15 cellular contexts compared by ENCODE assay signal in genomic region chr3:48267782-48268181, GRCh38. TPM values are rescaled to one million over a fixed set of nuclear protein-coding genes. Genes with fewer than 3 reads are reported as not detected.
A peak's percentile ranks its signal among the peaks of the same experiment; 100 is the strongest.
DNase-seq lines count a peak whose midpoint lies in the region; TF ChIP-seq lines count a peak whose summit lies in the region.
"Had no signal": no experiment of that assay in that cellular context is flagged by ENCODE, and none has a peak within 500 bp of the region (broad histone marks: within the 10 kb centered on the region; RNA-seq: fewer than 3 reads in every experiment).

No MANE protein-coding gene starts in this region.

- H3K4me3 ChIP-seq in hepatocyte (no peak overlapping the region), stomach (no peak overlapping the region)
- H3K4me3 ChIP-seq: heart right ventricle, PC-9 had no signal

- no peak overlapping the region for H2AFZ ChIP-seq in hepatocyte
- H2AFZ ChIP-seq: PC-9 had no signal

- WGBS in hepatocyte (ENCODE audit: low lambda C conversion rate, missing lambda C conversion rate): 73% methylated on average over 2 of the region's 2 CpGs
- 39 to 73% (median 61%) methylated on average over 2 of the region's 2 CpGs for WGBS in stomach, 5 donors

- no peaks in the 10 kb centered on the region for H3K9me3 Mint-ChIP-seq in activated T-helper 2 cell treated with anti-CD3 and anti-CD28 coated beads, Interferon-gamma antibody, Interleukin-2, Interleukin-4, amounts not matched to agents 10 μg/mL and 5 μg/mL and 100 μg/mL, durations not matched to agents 14 hours and 24 hours and 36 hours

- H3K27me3 ChIP-seq in hepatocyte (no peaks in the 10 kb centered on the region), stomach (no peaks in the 10 kb centered on the region)
- H3K27me3 ChIP-seq: heart right ventricle had no signal

- TF ChIP-seq CTCF in hepatocyte (IDR thresholded peaks at IDR 0.05; ENCODE audit: poor library complexity) (no peak), stomach (IDR thresholded peaks at IDR 0.05) (no peak), GM13976 (IDR thresholded peaks at IDR 0.05; ENCODE audit: borderline replicate concordance, control extremely low read depth, extremely low read depth, insufficient read depth, missing control alignments) (no peak)

- peaks cover 37% of the 10 kb centered on the region for H3K4me1 Mint-ChIP-seq in activated T-helper 2 cell treated with anti-CD3 and anti-CD28 coated beads, Interferon-gamma antibody, Interleukin-2, Interleukin-4, amounts not matched to agents 10 μg/mL and 5 μg/mL and 100 μg/mL, durations not matched to agents 14 hours and 24 hours and 36 hours (ENCODE audit: low read depth)

- H3K27me3 Mint-ChIP-seq in activated T-helper 2 cell treated with anti-CD3 and anti-CD28 coated beads, Interferon-gamma antibody, Interleukin-2, Interleukin-4, amounts not matched to agents 10 μg/mL and 5 μg/mL and 100 μg/mL, durations not matched to agents 14 hours and 24 hours and 36 hours (ENCODE audit: low read depth): no peaks in the 10 kb centered on the region

- H3K27ac ChIP-seq in hepatocyte (peak overlapping the region; percentile 97), stomach (peak overlapping the region; percentile 38 to 71 (median 49))
- H3K27ac ChIP-seq: PC-9 had no signal

- peak; percentile 36 for DNase-seq in activated effector memory CD4-positive, alpha-beta T cell treated with anti-CD3 and anti-CD28 coated beads, Interleukin-2, amount 50 U/mL, for 16 hours
- no peak for DNase-seq in activated effector memory CD4-positive, alpha-beta T cell treated with Interleukin-2 at 50 U/mL for 16 hours
- no peak for DNase-seq in activated T-helper 2 cell treated with anti-CD3 and anti-CD28 coated beads, Interferon-gamma antibody, Interleukin-2, Interleukin-4, amounts not matched to agents 10 μg/mL and 5 μg/mL and 100 μg/mL, durations not matched to agents 14 hours and 24 hours and 36 hours (ENCODE audit: low spot score)
- DNase-seq in hepatocyte (ENCODE audit: low spot score) (peak; percentile 21), stomach (no peak), GM13976 (ENCODE audit: low spot score) (no peak), NCI-H1436 (lab: John Stamatoyannopoulos, UW) (no peak), HUDEP-2 (lab: John Stamatoyannopoulos, UW; ENCODE audit: unreplicated experiment in 76 of 76) (no peak)
- DNase-seq: DMS79, heart right ventricle, left cardiac atrium, NCI-H446 had no signal

- H3K79me2 ChIP-seq in hepatocyte: no peaks in the 10 kb centered on the region

- H3K9me2 ChIP-seq in hepatocyte (replicated peaks; ENCODE audit: insufficient read depth): no peaks in the 10 kb centered on the region

- in situ Hi-C loops in GM13976 (cut with MboI; ENCODE audit: low sequenced_read_pairs, unreplicated experiment): no loop called here

- peak overlapping the region; percentile 94 for H3K27ac Mint-ChIP-seq in activated T-helper 2 cell treated with anti-CD3 and anti-CD28 coated beads, Interferon-gamma antibody, Interleukin-2, Interleukin-4, amounts not matched to agents 10 μg/mL and 5 μg/mL and 100 μg/mL, durations not matched to agents 14 hours and 24 hours and 36 hours

- peak overlapping the region; percentile 64 for H3K4me2 ChIP-seq in hepatocyte
- H3K4me2 ChIP-seq: PC-9 had no signal

- TF ChIP-seq POLR2A in stomach (IDR thresholded peaks at IDR 0.05): no peak

- H3K4me1 ChIP-seq in hepatocyte (ENCODE audit: insufficient read depth): peaks cover 7% of the 10 kb centered on the region
- H3K4me1 ChIP-seq in stomach: peaks cover 0 to 9% (median 5%) of the 10 kb centered on the region in 4 donors

- H3K9me3 ChIP-seq in hepatocyte (ENCODE audit: low read depth) (no peaks in the 10 kb centered on the region), stomach (no peaks in the 10 kb centered on the region)
- H3K9me3 ChIP-seq: heart right ventricle had no signal

- peak overlapping the region; percentile 24 for H3K4me3 Mint-ChIP-seq in activated T-helper 2 cell treated with anti-CD3 and anti-CD28 coated beads, Interferon-gamma antibody, Interleukin-2, Interleukin-4, amounts not matched to agents 10 μg/mL and 5 μg/mL and 100 μg/mL, durations not matched to agents 14 hours and 24 hours and 36 hours (ENCODE audit: low read depth)

- intact Hi-C loops in activated T-helper 2 cell treated with anti-CD3 and anti-CD28 coated beads, Interferon-gamma antibody, Interleukin-2, Interleukin-4, amounts not matched to agents 10 μg/mL and 5 μg/mL and 100 μg/mL, durations not matched to agents 14 hours and 24 hours and 36 hours (cut with micrococcal nuclease): loop anchor here (1.0 to 5.0 kb wide), 6 partner anchors 26 to 240 kb away; partner anchors contain the start of genes CCDC51, CDC25A, TMA7 and ZNF589
- intact Hi-C loops in stomach (cut with DNase I; ENCODE audit: low total_unique reads): no loop called here

- TF ChIP-seq EP300 in stomach (IDR thresholded peaks at IDR 0.05): no peak

- H4K20me1 ChIP-seq in hepatocyte (ENCODE audit: insufficient read depth, poor library complexity, severe bottlenecking): no peaks in the 10 kb centered on the region

- H3K36me3 ChIP-seq in hepatocyte (replicated peaks; ENCODE audit: insufficient read depth, low read depth) (no peaks in the 10 kb centered on the region), stomach (peaks cover 4 to 82% (median 64%) of the 10 kb centered on the region in 4 donors)

- H3K36me3 Mint-ChIP-seq in activated T-helper 2 cell treated with anti-CD3 and anti-CD28 coated beads, Interferon-gamma antibody, Interleukin-2, Interleukin-4, amounts not matched to agents 10 μg/mL and 5 μg/mL and 100 μg/mL, durations not matched to agents 14 hours and 24 hours and 36 hours (ENCODE audit: low read depth): peaks cover 59% of the 10 kb centered on the region

RNA-seq across cellular contexts. Expression of gene ZNF589, which starts 26.9 kb away (rescaled TPM):
- 40.2 and 42.8 TPM in 2 replicates for total RNA-seq in activated T-helper 2 cell treated with anti-CD3 and anti-CD28 coated beads, Interferon-gamma antibody, Interleukin-2, Interleukin-4, amounts not matched to agents 10 μg/mL and 5 μg/mL and 100 μg/mL, durations not matched to agents 14 hours and 24 hours and 36 hours
- total RNA-seq in hepatocyte (3.5 and 6.3 TPM in 2 replicates), stomach (10 to 100 TPM in 1 of 5 donors, 1 to 10 TPM in 3, not detected in 1; 2.7 to 15.6 (median 5.2) TPM)
- polyA plus RNA-seq in hepatocyte (3.9 and 4.2 TPM in 2 replicates), stomach (1 to 10 TPM; 1.7 to 5.9 (median 2.1) TPM)

RNA-seq across cellular contexts. Expression of gene NME6, which starts 33.4 kb away (rescaled TPM):
- 30.2 and 33.7 TPM in 2 replicates for total RNA-seq in activated T-helper 2 cell treated with anti-CD3 and anti-CD28 coated beads, Interferon-gamma antibody, Interleukin-2, Interleukin-4, amounts not matched to agents 10 μg/mL and 5 μg/mL and 100 μg/mL, durations not matched to agents 14 hours and 24 hours and 36 hours
- 31.5 and 47.3 TPM in 2 replicates for total RNA-seq in hepatocyte
- 38.7 and 42.0 TPM in 2 replicates for polyA plus RNA-seq in hepatocyte
- total RNA-seq in stomach: 10 to 100 TPM in 3 of 5 donors, 1 to 10 TPM in 2; 3.8 to 55.1 (median 10.3) TPM
- polyA plus RNA-seq in stomach: 10 to 100 TPM; 13.1 to 22.3 (median 15.1) TPM

RNA-seq across cellular contexts. Expression of gene CAMP, which starts 44.5 kb away (rescaled TPM):
- not detected in 2 replicates for total RNA-seq in activated T-helper 2 cell treated with anti-CD3 and anti-CD28 coated beads, Interferon-gamma antibody, Interleukin-2, Interleukin-4, amounts not matched to agents 10 μg/mL and 5 μg/mL and 100 μg/mL, durations not matched to agents 14 hours and 24 hours and 36 hours
- total RNA-seq in hepatocyte (not detected in 2 replicates), stomach (under 1 TPM in 1 of 5 donors, not detected in 4; 0.92 TPM)
- polyA plus RNA-seq in hepatocyte (0.36 TPM in 1 of 2 replicates, not detected in the other), stomach (1 to 10 TPM in 1 of 3 donors, under 1 TPM in 1, not detected in 1; 0.87 to 1.4 TPM)
- total RNA-seq: activated CD8-positive, alpha-beta memory T cell treated with anti-CD3 and anti-CD28 coated beads for 36 hours; PC-9; T-helper 1 cell treated with Interleukin-12 subunit alpha and Interleukin-12 subunit beta and Interleukin-4 antibody, amounts not matched to agents 30 ng/mL and 1 ng/mL, for 36 hours had no signal

Comparison
In these comparisons a context has a peak if more than half of its experiments do, and no peak if none do; other contexts are left out.
1. DNase-seq: peak in activated effector memory CD4-positive, alpha-beta T cell treated with anti-CD3 and anti-CD28 coated beads, Interleukin-2, amount 50 U/mL, for 16 hours (single experiment) and hepatocyte (single experiment); none in activated effector memory CD4-positive, alpha-beta T cell treated with Interleukin-2 at 50 U/mL for 16 hours (single experiment), activated T-helper 2 cell treated with anti-CD3 and anti-CD28 coated beads, Interferon-gamma antibody, Interleukin-2, Interleukin-4, amounts not matched to agents 10 μg/mL and 5 μg/mL and 100 μg/mL, durations not matched to agents 14 hours and 24 hours and 36 hours (single experiment), stomach (single experiment), GM13976 (single experiment), NCI-H1436 (single experiment) and HUDEP-2 (0 of 76).